9 cellular contexts compared by ENCODE assay signal in the genomic region with DNA sequence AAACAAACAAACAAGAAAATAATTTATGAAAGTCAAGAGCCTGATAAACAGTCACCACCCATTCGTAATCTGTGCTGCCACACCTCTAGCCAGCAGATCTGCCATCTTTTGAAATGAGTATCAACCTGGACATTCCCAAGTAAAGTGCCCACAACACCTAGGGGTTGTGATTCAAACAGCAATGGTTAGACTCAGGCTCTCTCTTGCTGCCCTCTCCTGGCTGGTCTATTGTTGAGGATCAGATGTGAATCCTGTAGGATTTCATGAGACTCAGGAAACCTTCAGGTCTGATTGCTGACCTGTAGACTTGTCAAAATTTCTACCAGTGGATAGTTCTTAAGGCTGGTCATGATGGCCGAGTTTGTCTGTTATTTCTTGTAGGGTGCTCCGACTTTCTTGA. TPM values are rescaled to one million over a fixed set of nuclear protein-coding genes. Genes with fewer than 3 reads are reported as not detected.
DNase-seq lines count a peak whose midpoint lies in the region; ATAC-seq and TF ChIP-seq lines count a peak whose summit lies in the region.
"Had no signal": no experiment of that assay in that cellular context is flagged by ENCODE, and none has a peak within 500 bp of the region (broad histone marks: within the 10 kb centered on the region; RNA-seq: fewer than 3 reads in every experiment).

No MANE protein-coding gene starts in this region.

- peak overlapping the region; percentile 20 for H3K4me3 Mint-ChIP-seq in activated T-helper 17 cell treated with anti-CD3 and anti-CD28 coated beads, Interleukin-2, amount 50 U/mL, for 72 hours

- H3K27me3 ChIP-seq in right lobe of liver = no peaks in the 10 kb centered on the region

- no peak overlapping the region for H3K4me3 ChIP-seq in right lobe of liver

- peaks cover 0 to 52% (median 10%) of the 10 kb centered on the region in 4 donors for H3K4me1 ChIP-seq in right lobe of liver

- H3K36me3 ChIP-seq in right lobe of liver = peaks cover 0 to 6% (median 0%) of the 10 kb centered on the region in 4 donors

- peak overlapping the region; percentile 78 for H3K27ac Mint-ChIP-seq in activated T-helper 17 cell treated with anti-CD3 and anti-CD28 coated beads, Interleukin-2, amount 50 U/mL, for 72 hours

- H3K27ac ChIP-seq in C4-2B (no peak overlapping the region), right lobe of liver (peak overlapping the region in 1 of 3 donors; percentile 42)
- H3K27ac ChIP-seq: KMS-11 had no signal

- TF ChIP-seq CTCF in C4-2B (conservative IDR thresholded peaks at IDR 0.05) (peak; percentile 51), right lobe of liver (IDR thresholded peaks at IDR 0.05) (peak; percentile 21 to 45 (median 33))

- 90% methylated on average over 2 of the region's 3 CpGs for WGBS in right lobe of liver (ENCODE audit: insufficient coverage, low coverage, low lambda C conversion rate, missing lambda C conversion rate)

- no peaks in the 10 kb centered on the region for H3K9me3 Mint-ChIP-seq in activated T-helper 17 cell treated with anti-CD3 and anti-CD28 coated beads, Interleukin-2, amount 50 U/mL, for 72 hours

- peak; percentile 19 for DNase-seq in HCEC 1CT
- no peak for DNase-seq in right lobe of liver
- DNase-seq in KG1 (lab: John Stamatoyannopoulos, UW) = no peak
- DNase-seq in NCI-H2196 (lab: John Stamatoyannopoulos, UW; ENCODE audit: unreplicated experiment) = no peak

- H3K27me3 Mint-ChIP-seq in activated T-helper 17 cell treated with anti-CD3 and anti-CD28 coated beads, Interleukin-2, amount 50 U/mL, for 72 hours = no peaks in the 10 kb centered on the region

- H3K9me3 ChIP-seq in right lobe of liver = no peaks in the 10 kb centered on the region

- H3K4me1 Mint-ChIP-seq in activated T-helper 17 cell treated with anti-CD3 and anti-CD28 coated beads, Interleukin-2, amount 50 U/mL, for 72 hours = peaks cover 24% of the 10 kb centered on the region

- peaks cover 33% of the 10 kb centered on the region for H3K36me3 Mint-ChIP-seq in activated T-helper 17 cell treated with anti-CD3 and anti-CD28 coated beads, Interleukin-2, amount 50 U/mL, for 72 hours (ENCODE audit: low read depth)

- no peak for ATAC-seq in activated T-helper 17 cell treated with anti-CD3 and anti-CD28 coated beads, Interleukin-2, amount 50 U/mL, for 72 hours (replicated peaks)
- peak in 2 of 4 donors; percentile 32 to 34 for ATAC-seq in right lobe of liver
- no peak for ATAC-seq in GM21390 (IDR thresholded peaks at IDR 0.05; ENCODE audit: unreplicated experiment)
- ATAC-seq in HG03196 (IDR thresholded peaks at IDR 0.05; ENCODE audit: unreplicated experiment) = no peak

- TF ChIP-seq POLR2A in right lobe of liver (IDR thresholded peaks at IDR 0.05) = no peak

- intact Hi-C loops in right lobe of liver (cut with DNase I) = no loop called here

RNA-seq across cellular contexts. Expression of gene DGLUCY, which starts 26.8 kb away (rescaled TPM):
- 10 to 100 TPM; 73.8 to 88.7 TPM for total RNA-seq in activated T-helper 17 cell treated with anti-CD3 and anti-CD28 coated beads, Interleukin-2, amount 50 U/mL, for 72 hours
- 10 to 100 TPM; 26.7 to 55.6 (median 39.8) TPM for total RNA-seq in right lobe of liver
